32 cellular contexts compared by ENCODE assay signal in the genomic region with DNA sequence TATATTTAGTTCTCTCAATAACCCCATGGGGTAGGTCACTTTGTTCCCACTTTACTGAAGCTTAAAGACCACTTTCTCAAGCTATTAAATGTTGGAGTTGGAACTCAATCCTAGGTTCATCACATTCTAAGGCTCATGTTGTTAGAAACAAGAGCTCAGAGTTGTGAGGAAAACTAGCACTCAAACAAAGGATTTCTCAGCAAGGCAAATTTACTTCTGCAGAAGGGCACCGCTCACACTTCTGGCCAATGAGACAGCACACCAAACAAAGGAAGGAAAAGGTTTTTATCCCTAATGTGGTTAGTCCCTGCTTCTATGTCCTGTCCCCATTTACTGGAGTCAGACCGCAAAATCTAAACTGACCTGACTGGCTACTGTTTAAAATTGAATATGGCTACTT.
"Had no signal": no experiment of that assay in that cellular context is flagged by ENCODE, and none has a peak within 500 bp of the region (broad histone marks: within the 10 kb centered on the region; RNA-seq: fewer than 3 reads in every experiment).

No MANE protein-coding gene starts in this region.

- H3K36me3 Mint-ChIP-seq: stimulated activated memory B cell treated with anti-CD40 and anti-IgM and Interleukin-4, amounts not matched to agents 10 μg/mL and 1 μg/mL and 100 μg/mL, for 72 hours; type B pancreatic cell had no signal

- H3K4me3 Mint-ChIP-seq: naive thymus-derived CD8-positive, alpha-beta T cell; natural killer cell treated with Interleukin-12 subunit alpha and Interleukin-12 subunit beta and Interleukin-15 and Interleukin-18, amount 100 ng/mL, for 72 hours; nephron progenitor cell; neural crest cell; stimulated activated memory B cell treated with anti-CD40 and anti-IgM and Interleukin-4, amounts not matched to agents 10 μg/mL and 1 μg/mL and 100 μg/mL, for 72 hours; stimulated activated naive CD8-positive, alpha-beta T cell treated with anti-CD3 and anti-CD28 coated beads, Interleukin-15, amount 100 ng/mL, for 72 hours; type B pancreatic cell had no signal

- H3K36me3 ChIP-seq: ovary, right lobe of liver, sigmoid colon, spleen, suprapubic skin, tibial artery, transverse colon, upper lobe of right lung, uterus had no signal

- H3K9me3 ChIP-seq: ovary, right lobe of liver, testis had no signal

- H3K27ac Mint-ChIP-seq: naive thymus-derived CD8-positive, alpha-beta T cell; natural killer cell treated with Interleukin-12 subunit alpha and Interleukin-12 subunit beta and Interleukin-15 and Interleukin-18, amount 100 ng/mL, for 72 hours; nephron progenitor cell; progenitor cell of endocrine pancreas; stimulated activated memory B cell treated with anti-CD40 and anti-IgM and Interleukin-4, amounts not matched to agents 10 μg/mL and 1 μg/mL and 100 μg/mL, for 72 hours; stimulated activated naive CD8-positive, alpha-beta T cell treated with anti-CD3 and anti-CD28 coated beads, Interleukin-15, amount 100 ng/mL, for 72 hours; type B pancreatic cell had no signal

- H3K4me1 ChIP-seq: parathyroid adenoma, psoas muscle, right lobe of liver, sigmoid colon, spleen, suprapubic skin, testis, tibial artery, transverse colon, upper lobe of right lung, uterus had no signal

- H3K27ac ChIP-seq: ovary, parathyroid adenoma, psoas muscle, right lobe of liver, sigmoid colon, spleen, suprapubic skin, testis, tibial artery, transverse colon, upper lobe of right lung, uterus had no signal

- H3K27me3 ChIP-seq: ovary, right lobe of liver, sigmoid colon, spleen, suprapubic skin, testis, tibial artery, transverse colon, upper lobe of right lung, uterus had no signal

- H3K9ac ChIP-seq: parathyroid adenoma had no signal

- H3K27me3 Mint-ChIP-seq: naive thymus-derived CD8-positive, alpha-beta T cell; natural killer cell treated with Interleukin-12 subunit alpha and Interleukin-12 subunit beta and Interleukin-15 and Interleukin-18, amount 100 ng/mL, for 72 hours; progenitor cell of endocrine pancreas; stimulated activated memory B cell treated with anti-CD40 and anti-IgM and Interleukin-4, amounts not matched to agents 10 μg/mL and 1 μg/mL and 100 μg/mL, for 72 hours; stimulated activated naive CD8-positive, alpha-beta T cell treated with anti-CD3 and anti-CD28 coated beads, Interleukin-15, amount 100 ng/mL, for 72 hours; type B pancreatic cell had no signal

- FAIRE-seq: small intestine had no signal

- H2AFZ ChIP-seq: parathyroid adenoma had no signal

- DNase-seq: naive thymus-derived CD8-positive, alpha-beta T cell; nephron progenitor cell; occipital lobe; ovary; posterior cingulate gyrus; psoas muscle; right cardiac atrium; right lobe of liver; sigmoid colon; small intestine; spleen; stimulated activated CD4-positive, alpha-beta T cell treated with anti-CD3 and anti-CD28 coated beads, Interleukin-12 subunit alpha, Interleukin-12 subunit beta, amount 100 ng/mL, for 4 hours; stimulated activated CD4-positive, alpha-beta T cell treated with anti-CD3 and anti-CD28 coated beads, Interleukin-1b, Interleukin-23, amount 100 ng/mL, for 48 hours; stimulated activated CD4-positive, alpha-beta T cell treated with anti-CD3 and anti-CD28 coated beads, Interleukin-4, amount 100 ng/mL, for 1 hour; stimulated activated CD4-positive, alpha-beta T cell treated with anti-CD3 and anti-CD28 coated beads, Interleukin-4, amount 100 ng/mL, for 4 hours; stimulated activated CD8-positive, alpha-beta memory T cell treated with anti-CD3 and anti-CD28 coated beads, Interleukin-4, amount 100 ng/mL, for 48 hours; stimulated activated naive CD4-positive, alpha-beta T cell; stimulated activated naive CD8-positive, alpha-beta T cell treated with anti-CD3 and anti-CD28 coated beads, Interleukin-15, amount 100 ng/mL, for 72 hours; stimulated activated naive CD8-positive, alpha-beta T cell treated with anti-CD3 and anti-CD28 coated beads, Interleukin-15, Interleukin-2, amounts not matched to agents 100 U/mL and 50 U/mL, for 24 hours; substantia nigra; testis; tibial artery; transverse colon; upper lobe of right lung; uterus had no signal

- H3K79me2 ChIP-seq: parathyroid adenoma had no signal

- H3K4me1 Mint-ChIP-seq: naive thymus-derived CD8-positive, alpha-beta T cell; nephron progenitor cell; stimulated activated memory B cell treated with anti-CD40 and anti-IgM and Interleukin-4, amounts not matched to agents 10 μg/mL and 1 μg/mL and 100 μg/mL, for 72 hours; stimulated activated naive CD8-positive, alpha-beta T cell treated with anti-CD3 and anti-CD28 coated beads, Interleukin-15, amount 100 ng/mL, for 72 hours had no signal

- ATAC-seq: naive thymus-derived CD8-positive, alpha-beta T cell; natural killer cell treated with Interleukin-12 subunit alpha and Interleukin-12 subunit beta and Interleukin-15 and Interleukin-18, amount 100 ng/mL, for 72 hours; psoas muscle; right cardiac atrium; right lobe of liver; stimulated activated memory B cell treated with anti-CD40 and anti-IgM and Interleukin-4, amounts not matched to agents 10 μg/mL and 1 μg/mL and 100 μg/mL, for 72 hours; stimulated activated naive CD8-positive, alpha-beta T cell treated with anti-CD3 and anti-CD28 coated beads, Interleukin-15, amount 100 ng/mL, for 72 hours; stimulated activated naive CD8-positive, alpha-beta T cell treated with anti-CD3 and anti-CD28 coated beads, Interleukin-15, Interleukin-2, amounts not matched to agents 100 U/mL and 50 U/mL, for 24 hours; upper lobe of right lung had no signal

- H3K4me3 ChIP-seq: ovary, psoas muscle, right lobe of liver, sigmoid colon, spleen, suprapubic skin, testis, tibial artery, transverse colon, upper lobe of right lung, uterus had no signal
